Comparison of ENCODE assay signal across 19 cellular contexts in genomic region chr9:134537891-134538520, GRCh38.
A peak's percentile ranks its signal among the peaks of the same experiment; 100 is the strongest.
DNase-seq lines count a peak whose midpoint lies in the region; ATAC-seq and TF ChIP-seq lines count a peak whose summit lies in the region.
"Had no signal": no experiment of that assay in that cellular context is flagged by ENCODE, and none has a peak within 500 bp of the region (broad histone marks: within the 10 kb centered on the region; RNA-seq: fewer than 3 reads in every experiment).

No MANE protein-coding gene starts in this region.

- H3K23ac ChIP-seq in trophoblast cell (ENCODE audit: low read length): no peak overlapping the region
- no peak overlapping the region for H3K23ac ChIP-seq in H9 (ENCODE audit: insufficient read length, low read depth, low read length)

- H2BK120ac ChIP-seq in trophoblast cell (ENCODE audit: insufficient read depth, low read length, poor library complexity): peak overlapping the region; percentile 95
- H2BK120ac ChIP-seq in H9 (ENCODE audit: low read depth, low read length, poor library complexity, severe bottlenecking): no peak overlapping the region

- H3K9me3 Mint-ChIP-seq in stimulated activated naive CD8-positive, alpha-beta T cell treated with anti-CD3 and anti-CD28 coated beads, Interleukin-15, amount 100 ng/mL, for 72 hours: no peaks in the 10 kb centered on the region
- peaks cover 4 to 6% of the 10 kb centered on the region in 2 experiments; a peak in 3 of 5 replicates for H3K9me3 Mint-ChIP-seq in H9
- H3K9me3 Mint-ChIP-seq: activated CD8-positive, alpha-beta T cell treated with anti-CD3 and anti-CD28 coated beads for 36 hours; T-helper 1 cell treated with Interleukin-12 subunit alpha and Interleukin-12 subunit beta and Interleukin-4 antibody, amounts not matched to agents 30 μg/mL and 1 μg/mL, for 36 hours had no signal

- H3K18ac ChIP-seq in trophoblast cell (ENCODE audit: low read length) (peak overlapping the region; percentile 73), H9 (ENCODE audit: insufficient read length, low read depth, low read length) (no peak overlapping the region)

- no peak overlapping the region for H4K5ac ChIP-seq in H9 (ENCODE audit: insufficient read length, low read depth, low read length)

- H3K79me1 ChIP-seq in trophoblast cell (ENCODE audit: low read length): peaks cover 34% of the 10 kb centered on the region
- H3K79me1 ChIP-seq in H9 (ENCODE audit: insufficient read depth, low read depth, low read length, poor library complexity, severe bottlenecking): no peaks in the 10 kb centered on the region

- H3K4me3 ChIP-seq in left ventricle myocardium inferior: no peak overlapping the region
- no peak overlapping the region for H3K4me3 ChIP-seq in trophoblast cell (ENCODE audit: low read depth, low read length)
- H3K4me3 ChIP-seq: A549 had no signal

- H2BK20ac ChIP-seq in H9 (ENCODE audit: low read depth, low read length, poor library complexity, severe bottlenecking): no peak overlapping the region

- H4K12ac ChIP-seq in trophoblast cell (ENCODE audit: low read depth, low read length): no peak overlapping the region

- no peak overlapping the region for H3K4me3 Mint-ChIP-seq in stimulated activated naive CD8-positive, alpha-beta T cell treated with anti-CD3 and anti-CD28 coated beads, Interleukin-15, amount 100 ng/mL, for 72 hours
- no peak overlapping the region for H3K4me3 Mint-ChIP-seq in H9
- H3K4me3 Mint-ChIP-seq: activated CD8-positive, alpha-beta T cell treated with anti-CD3 and anti-CD28 coated beads for 36 hours; activated naive CD8-positive, alpha-beta T cell; T-helper 1 cell treated with Interleukin-12 subunit alpha and Interleukin-12 subunit beta and Interleukin-4 antibody, amounts not matched to agents 30 μg/mL and 1 μg/mL, for 36 hours had no signal

- H3K36me3 Mint-ChIP-seq in H9 (ENCODE audit: insufficient read depth in 1 of 3, low read depth in 3 of 3): no peaks in the 10 kb centered on the region; a peak in 1 of 7 replicates
- H3K36me3 Mint-ChIP-seq: activated naive CD8-positive, alpha-beta T cell had no signal

- H3K27ac ChIP-seq in left ventricle myocardium inferior (replicated peaks) (peak overlapping the region; percentile 73), trophoblast cell (ENCODE audit: low read depth, low read length) (no peak overlapping the region), H9 (ENCODE audit: insufficient read length, low read depth, low read length) (no peak overlapping the region)
- H3K27ac ChIP-seq: VCaP had no signal

- no peaks in the 10 kb centered on the region for H3K4me1 Mint-ChIP-seq in stimulated activated naive CD8-positive, alpha-beta T cell treated with anti-CD3 and anti-CD28 coated beads, Interleukin-15, amount 100 ng/mL, for 72 hours
- no peaks in the 10 kb centered on the region for H3K4me1 Mint-ChIP-seq in H9

- H4K8ac ChIP-seq in trophoblast cell (ENCODE audit: low read depth, low read length): peak overlapping the region; percentile 63
- no peak overlapping the region for H4K8ac ChIP-seq in H9 (replicated peaks; ENCODE audit: insufficient read length, low read depth, low read length)

- no peaks in the 10 kb centered on the region for H3K36me3 ChIP-seq in left ventricle myocardium inferior
- no peaks in the 10 kb centered on the region for H3K36me3 ChIP-seq in trophoblast cell (ENCODE audit: control insufficient read depth in 1 of 2, insufficient read depth in 2 of 2, low read length in 2 of 2)

- no peak overlapping the region for H2BK15ac ChIP-seq in H9 (ENCODE audit: low read depth, low read length)

- no peak overlapping the region for H3K9ac ChIP-seq in trophoblast cell (ENCODE audit: low read length)
- H3K9ac ChIP-seq in H9 (ENCODE audit: extremely low read depth, insufficient read length, low read length): no peak overlapping the region

- ATAC-seq in stimulated activated naive CD8-positive, alpha-beta T cell treated with anti-CD3 and anti-CD28 coated beads, Interleukin-15, amount 100 ng/mL, for 72 hours: no peak
- no peak for ATAC-seq in stimulated activated naive CD8-positive, alpha-beta T cell treated with anti-CD3 and anti-CD28 coated beads, Interleukin-15, Interleukin-2, amounts not matched to agents 100 U/mL and 50 U/mL, for 24 hours
- no peak for ATAC-seq in GM18520 (IDR thresholded peaks at IDR 0.05; ENCODE audit: unreplicated experiment)
- no peak for ATAC-seq in HG03045 (IDR thresholded peaks at IDR 0.05; ENCODE audit: unreplicated experiment)
- no peak for ATAC-seq in GM19395 (IDR thresholded peaks at IDR 0.05; ENCODE audit: unreplicated experiment)
- ATAC-seq: A549; activated CD8-positive, alpha-beta T cell treated with anti-CD3 and anti-CD28 coated beads for 36 hours had no signal

- intact Hi-C loops in left ventricle myocardium inferior (cut with micrococcal nuclease): no loop called here

- H2BK5ac ChIP-seq in trophoblast cell (ENCODE audit: low read depth, low read length, poor library complexity) (peak overlapping the region; percentile 35), H9 (ENCODE audit: insufficient read length, low read length) (no peak overlapping the region)

- H3K27me3 Mint-ChIP-seq in stimulated activated naive CD8-positive, alpha-beta T cell treated with anti-CD3 and anti-CD28 coated beads, Interleukin-15, amount 100 ng/mL, for 72 hours: no peaks in the 10 kb centered on the region
- no peaks in the 10 kb centered on the region; the same call in none of the 2 replicates for H3K27me3 Mint-ChIP-seq in H9 (ENCODE audit: low read depth)
- H3K27me3 Mint-ChIP-seq: activated CD8-positive, alpha-beta T cell treated with anti-CD3 and anti-CD28 coated beads for 36 hours had no signal

- H3K23me2 ChIP-seq in H9 (ENCODE audit: insufficient read length, low read depth, low read length, poor library complexity, severe bottlenecking): no peaks in the 10 kb centered on the region

- peak overlapping the region; percentile 14 to 54 for H3K27ac Mint-ChIP-seq in stimulated activated naive CD8-positive, alpha-beta T cell treated with anti-CD3 and anti-CD28 coated beads, Interleukin-15, amount 100 ng/mL, for 72 hours
- H3K27ac Mint-ChIP-seq in H9: peak overlapping the region in 1 of 3 experiments; percentile 76; a peak in 2 of 7 replicates
- H3K27ac Mint-ChIP-seq: activated CD8-positive, alpha-beta T cell treated with anti-CD3 and anti-CD28 coated beads for 36 hours; activated naive CD8-positive, alpha-beta T cell; T-helper 1 cell treated with Interleukin-12 subunit alpha and Interleukin-12 subunit beta and Interleukin-4 antibody, amounts not matched to agents 30 μg/mL and 1 μg/mL, for 36 hours had no signal

- H3K4ac ChIP-seq in trophoblast cell (ENCODE audit: low read depth, low read length) (peak overlapping the region; percentile 72), H9 (ENCODE audit: low read depth, low read length) (no peak overlapping the region)

- no peak for DNase-seq in stimulated activated naive CD8-positive, alpha-beta T cell treated with anti-CD3 and anti-CD28 coated beads, Interleukin-15, amount 100 ng/mL, for 72 hours
- no peak for DNase-seq in stimulated activated naive CD8-positive, alpha-beta T cell treated with anti-CD3 and anti-CD28 coated beads, Interleukin-15, Interleukin-2, amounts not matched to agents 100 U/mL and 50 U/mL, for 24 hours
- peak; percentile 51 for DNase-seq in left ventricle myocardium inferior
- DNase-seq in trophoblast cell: no peak
- no peak for DNase-seq in H9
- DNase-seq: activated CD8-positive, alpha-beta T cell treated with anti-CD3 and anti-CD28 coated beads for 36 hours; effector CD4-positive, alpha-beta T cell; hypothalamus; NCI-H1417; NCI-H69; SHP77 treated with DMSO at 0.1 percent for 48 hours; stimulated activated CD4-positive, alpha-beta T cell treated with anti-CD3 and anti-CD28 coated beads, Interleukin-4, amount 100 ng/mL, for 1 hour had no signal

- H3K4me1 ChIP-seq in left ventricle myocardium inferior (peaks cover 9% of the 10 kb centered on the region), trophoblast cell (ENCODE audit: control insufficient read depth in 1 of 2, insufficient read depth in 2 of 2, low read length in 2 of 2) (peaks cover 21 to 30% of the 10 kb centered on the region in 2 experiments), H9 (ENCODE audit: insufficient read depth, low read length) (no peaks in the 10 kb centered on the region)

- no peaks in the 10 kb centered on the region for H4K20me1 ChIP-seq in H9 (ENCODE audit: control insufficient read depth, insufficient read depth, insufficient read length)

- H2AFZ ChIP-seq in trophoblast cell (ENCODE audit: insufficient read depth, low read length, poor library complexity) (peak overlapping the region; percentile 15), H9 (ENCODE audit: low read length) (no peak overlapping the region)

- H3K27me3 ChIP-seq in left ventricle myocardium inferior (ENCODE audit: low read depth) (peaks cover 76% of the 10 kb centered on the region), trophoblast cell (ENCODE audit: insufficient read depth, low read length) (no peaks in the 10 kb centered on the region), H9 (ENCODE audit: insufficient read depth, low read length) (no peaks in the 10 kb centered on the region)

- no peaks in the 10 kb centered on the region for H3K79me2 ChIP-seq in trophoblast cell (ENCODE audit: control insufficient read depth, insufficient read depth, low read length, poor library complexity)
- no peaks in the 10 kb centered on the region for H3K79me2 ChIP-seq in H9 (ENCODE audit: insufficient read depth, low read length)

- H4K91ac ChIP-seq in trophoblast cell (ENCODE audit: low read depth, low read length) (peak overlapping the region; percentile 94), H9 (ENCODE audit: insufficient read length, low read depth, low read length) (no peak overlapping the region)

- no peak overlapping the region for H3K56ac ChIP-seq in H9 (ENCODE audit: insufficient read length, low read depth, low read length)

- H2AK5ac ChIP-seq in trophoblast cell (ENCODE audit: low read length) (peak overlapping the region; percentile 97), H9 (ENCODE audit: insufficient read length, low read length) (no peak overlapping the region)

- TF ChIP-seq CTCF in left ventricle myocardium inferior (IDR thresholded peaks at IDR 0.05; ENCODE audit: borderline replicate concordance) (no peak), H9 (conservative IDR thresholded peaks at IDR 0.05) (no peak)

- H2BK12ac ChIP-seq in trophoblast cell (ENCODE audit: low read length): peak overlapping the region; percentile 96
- H2BK12ac ChIP-seq in H9 (ENCODE audit: insufficient read length, low read depth, low read length): no peak overlapping the region

- no peaks in the 10 kb centered on the region for H3K9me3 ChIP-seq in left ventricle myocardium inferior (replicated peaks)
- H3K9me3 ChIP-seq in trophoblast cell (ENCODE audit: insufficient read depth, low read depth, low read length): peaks cover 10% of the 10 kb centered on the region
- no peaks in the 10 kb centered on the region for H3K9me3 ChIP-seq in H9 (ENCODE audit: control insufficient read depth, low read depth, low read length)
- H3K9me3 ChIP-seq: A549 had no signal

- H3T11ph ChIP-seq in H9 (ENCODE audit: low read length): no peak overlapping the region

- no peak overlapping the region for H3K4me2 ChIP-seq in trophoblast cell (ENCODE audit: low read length)
- H3K4me2 ChIP-seq in H9 (ENCODE audit: insufficient read depth, insufficient read length, low read length): no peak overlapping the region
- H3K4me2 ChIP-seq: A549 had no signal

- H3K14ac ChIP-seq in trophoblast cell (ENCODE audit: low read length): peak overlapping the region; percentile 87
- H3K14ac ChIP-seq in H9 (ENCODE audit: insufficient read depth, low read length): no peak overlapping the region

- WGBS in trophoblast cell (ENCODE audit: extremely low coverage, insufficient coverage, insufficient read length): no CpG with 5 or more reads among the region's 20 CpGs
- no CpG with 5 or more reads among the region's 20 CpGs for WGBS in H9 (ENCODE audit: extremely low coverage, insufficient read length, low lambda C conversion rate)
